Comparison of ENCODE assay signal across 14 cellular contexts in genomic region chr21:33561373-33561772, GRCh38. TPM values are rescaled to one million over a fixed set of nuclear protein-coding genes. Genes with fewer than 3 reads are reported as not detected.
DNase-seq lines count a peak whose midpoint lies in the region; ATAC-seq and TF ChIP-seq lines count a peak whose summit lies in the region.
"Had no signal": no experiment of that assay in that cellular context is flagged by ENCODE, and none has a peak within 500 bp of the region (broad histone marks: within the 10 kb centered on the region; RNA-seq: fewer than 3 reads in every experiment).

No MANE protein-coding gene starts in this region.

- CTCF ChIA-PET in CD8-positive, alpha-beta memory T cell (lab: Charles Lee) = no interaction called here

- 14 to 16% (median 15%) methylated on average over 2 of the region's 2 CpGs for WGBS in ovary, 3 donors

- peaks cover 18% of the 10 kb centered on the region for H3K4me1 ChIP-seq in CD4-positive, CD25-positive, alpha-beta regulatory T cell (ENCODE audit: control insufficient read depth, insufficient read depth, low read length, poor library complexity, severe bottlenecking)
- peaks cover 11% of the 10 kb centered on the region for H3K4me1 ChIP-seq in CD8-positive, alpha-beta memory T cell (ENCODE audit: insufficient read depth, low read length)
- peaks cover 3% of the 10 kb centered on the region for H3K4me1 ChIP-seq in effector memory CD4-positive, alpha-beta T cell (ENCODE audit: control insufficient read depth, insufficient read depth, low read length, poor library complexity, severe bottlenecking)
- peaks cover 1% of the 10 kb centered on the region for H3K4me1 ChIP-seq in ovary (ENCODE audit: insufficient read depth)
- peaks cover 9% of the 10 kb centered on the region for H3K4me1 ChIP-seq in foreskin keratinocyte

- no peak overlapping the region for H3K27ac ChIP-seq in CD4-positive, CD25-positive, alpha-beta regulatory T cell (ENCODE audit: insufficient read depth, low read length, poor library complexity, severe bottlenecking)
- H3K27ac ChIP-seq in CD8-positive, alpha-beta memory T cell (ENCODE audit: low read depth, low read length) = no peak overlapping the region
- H3K27ac ChIP-seq in effector memory CD4-positive, alpha-beta T cell (ENCODE audit: insufficient read depth, low read length, poor library complexity, severe bottlenecking) = no peak overlapping the region
- H3K27ac ChIP-seq in ovary (no peak overlapping the region), foreskin keratinocyte (no peak overlapping the region)

- peaks cover 78% of the 10 kb centered on the region for H3K36me3 ChIP-seq in CD4-positive, CD25-positive, alpha-beta regulatory T cell (ENCODE audit: control insufficient read depth, insufficient read depth, low read length)
- peaks cover 42% of the 10 kb centered on the region for H3K36me3 ChIP-seq in CD8-positive, alpha-beta memory T cell (ENCODE audit: insufficient read depth, low read length)
- H3K36me3 ChIP-seq in effector memory CD4-positive, alpha-beta T cell (ENCODE audit: control insufficient read depth, insufficient read depth, low read length) = peaks cover 55% of the 10 kb centered on the region
- no peaks in the 10 kb centered on the region for H3K36me3 ChIP-seq in ovary

- no peak overlapping the region for H3K4me3 Mint-ChIP-seq in CD4-positive, CD25-positive, alpha-beta regulatory T cell
- no peak overlapping the region for H3K4me3 Mint-ChIP-seq in CD8-positive, alpha-beta memory T cell
- H3K4me3 Mint-ChIP-seq in activated naive CD8-positive, alpha-beta T cell treated with anti-CD3 and anti-CD28 coated beads, Interleukin-2, amount 10 ng/mL, durations not matched to agents 7 days and 5 days = no peak overlapping the region
- no peak overlapping the region for H3K4me3 Mint-ChIP-seq in mesothelial cell of epicardium

- H3K9me3 Mint-ChIP-seq in CD4-positive, CD25-positive, alpha-beta regulatory T cell = no peaks in the 10 kb centered on the region
- no peaks in the 10 kb centered on the region for H3K9me3 Mint-ChIP-seq in CD8-positive, alpha-beta memory T cell
- no peaks in the 10 kb centered on the region for H3K9me3 Mint-ChIP-seq in activated naive CD8-positive, alpha-beta T cell treated with anti-CD3 and anti-CD28 coated beads, Interleukin-2, amount 10 ng/mL, durations not matched to agents 7 days and 5 days
- H3K9me3 Mint-ChIP-seq in mesothelial cell of epicardium = peaks cover 4% of the 10 kb centered on the region

- no peak for ATAC-seq in CD4-positive, CD25-positive, alpha-beta regulatory T cell (ENCODE audit: low read depth in 2 of 2)
- ATAC-seq in activated naive CD8-positive, alpha-beta T cell treated with anti-CD3 and anti-CD28 coated beads, Interleukin-2, amount 10 ng/mL, durations not matched to agents 7 days and 5 days (ENCODE audit: low read depth) = no peak
- no peak for ATAC-seq in foreskin keratinocyte
- ATAC-seq: left ventricle myocardium superior had no signal

- H3K4me1 Mint-ChIP-seq in CD4-positive, CD25-positive, alpha-beta regulatory T cell = peaks cover 38 to 72% (median 55%) of the 10 kb centered on the region in 4 donors
- peaks cover 56 to 84% (median 84%) of the 10 kb centered on the region in 3 donors for H3K4me1 Mint-ChIP-seq in CD8-positive, alpha-beta memory T cell
- peaks cover 10% of the 10 kb centered on the region for H3K4me1 Mint-ChIP-seq in activated naive CD8-positive, alpha-beta T cell treated with anti-CD3 and anti-CD28 coated beads, Interleukin-2, amount 10 ng/mL, durations not matched to agents 7 days and 5 days
- no peaks in the 10 kb centered on the region for H3K4me1 Mint-ChIP-seq in mesothelial cell of epicardium

- DNase-seq in CD4-positive, CD25-positive, alpha-beta regulatory T cell = no peak
- no peak for DNase-seq in CD8-positive, alpha-beta memory T cell
- DNase-seq in activated naive CD8-positive, alpha-beta T cell treated with anti-CD3 and anti-CD28 coated beads, Interleukin-2, amount 10 ng/mL, durations not matched to agents 7 days and 5 days = no peak
- DNase-seq in mesothelial cell of epicardium (ENCODE audit: low spot score in 2 of 2, unreplicated experiment in 2 of 2) (no peak), ovary (no peak), foreskin keratinocyte (no peak)
- no peak for DNase-seq in effector memory CD4-positive, alpha-beta T cell
- DNase-seq: activated naive CD4-positive, alpha-beta T cell treated with anti-CD3 and anti-CD28 coated beads, Interleukin-2, amount 50 U/mL, for 16 hours; Kasumi-1; left ventricle myocardium superior; NCI-H1092; NCI-H526 treated with DMSO at 0.1 percent for 48 hours; stimulated activated CD4-positive, alpha-beta T cell treated with anti-CD3 and anti-CD28 coated beads, Interleukin-2, amount 100 ng/mL, for 48 hours; T-helper 1 cell had no signal

- TF ChIP-seq CTCF in mesothelial cell of epicardium (IDR thresholded peaks at IDR 0.05; ENCODE audit: unreplicated experiment) (no peak), ovary (IDR thresholded peaks at IDR 0.05) (no peak), foreskin keratinocyte (conservative IDR thresholded peaks at IDR 0.05) (no peak)

- intact Hi-C loops in ovary (cut with DNase I) = no loop called here

- no peaks in the 10 kb centered on the region for H3K27me3 Mint-ChIP-seq in CD4-positive, CD25-positive, alpha-beta regulatory T cell
- no peaks in the 10 kb centered on the region for H3K27me3 Mint-ChIP-seq in CD8-positive, alpha-beta memory T cell
- no peaks in the 10 kb centered on the region for H3K27me3 Mint-ChIP-seq in activated naive CD8-positive, alpha-beta T cell treated with anti-CD3 and anti-CD28 coated beads, Interleukin-2, amount 10 ng/mL, durations not matched to agents 7 days and 5 days
- no peaks in the 10 kb centered on the region for H3K27me3 Mint-ChIP-seq in mesothelial cell of epicardium (ENCODE audit: low read depth)

- H3K9me3 ChIP-seq in CD4-positive, CD25-positive, alpha-beta regulatory T cell (ENCODE audit: control insufficient read depth in 2 of 2, low read length in 2 of 2) = no peaks in the 10 kb centered on the region
- no peaks in the 10 kb centered on the region for H3K9me3 ChIP-seq in CD8-positive, alpha-beta memory T cell (ENCODE audit: low read length)
- H3K9me3 ChIP-seq in effector memory CD4-positive, alpha-beta T cell (ENCODE audit: control insufficient read depth, low read length) = no peaks in the 10 kb centered on the region
- H3K9me3 ChIP-seq in ovary = no peaks in the 10 kb centered on the region

- peak overlapping the region in 2 of 3 donors; percentile 43 for H3K27ac Mint-ChIP-seq in CD4-positive, CD25-positive, alpha-beta regulatory T cell
- peak overlapping the region in 5 of 8 donors; percentile 8 to 86 (median 53) for H3K27ac Mint-ChIP-seq in CD8-positive, alpha-beta memory T cell
- peak overlapping the region; percentile 2 for H3K27ac Mint-ChIP-seq in activated naive CD8-positive, alpha-beta T cell treated with anti-CD3 and anti-CD28 coated beads, Interleukin-2, amount 10 ng/mL, durations not matched to agents 7 days and 5 days
- peak overlapping the region; percentile 7 for H3K27ac Mint-ChIP-seq in mesothelial cell of epicardium

- H3K36me3 Mint-ChIP-seq in CD4-positive, CD25-positive, alpha-beta regulatory T cell = peaks cover 60% of the 10 kb centered on the region
- H3K36me3 Mint-ChIP-seq in CD8-positive, alpha-beta memory T cell = peaks cover 27 to 81% (median 31%) of the 10 kb centered on the region in 3 donors
- H3K36me3 Mint-ChIP-seq in activated naive CD8-positive, alpha-beta T cell treated with anti-CD3 and anti-CD28 coated beads, Interleukin-2, amount 10 ng/mL, durations not matched to agents 7 days and 5 days = peaks cover 38% of the 10 kb centered on the region
- peaks cover 46% of the 10 kb centered on the region for H3K36me3 Mint-ChIP-seq in mesothelial cell of epicardium

- H3K4me3 ChIP-seq in CD4-positive, CD25-positive, alpha-beta regulatory T cell (ENCODE audit: low read depth, low read length) = no peak overlapping the region
- no peak overlapping the region for H3K4me3 ChIP-seq in CD8-positive, alpha-beta memory T cell (ENCODE audit: low read length)
- H3K4me3 ChIP-seq in effector memory CD4-positive, alpha-beta T cell (ENCODE audit: insufficient read depth, low read depth, low read length, poor library complexity, severe bottlenecking) = no peak overlapping the region
- no peak overlapping the region for H3K4me3 ChIP-seq in ovary

- no peak for TF ChIP-seq EP300 in ovary (IDR thresholded peaks at IDR 0.05)

- no peaks in the 10 kb centered on the region for H3K27me3 ChIP-seq in CD4-positive, CD25-positive, alpha-beta regulatory T cell (ENCODE audit: control insufficient read depth, insufficient read depth, low read length)
- no peaks in the 10 kb centered on the region for H3K27me3 ChIP-seq in CD8-positive, alpha-beta memory T cell (ENCODE audit: insufficient read depth, low read length, poor library complexity, severe bottlenecking)
- H3K27me3 ChIP-seq in effector memory CD4-positive, alpha-beta T cell (replicated peaks; ENCODE audit: control insufficient read depth, insufficient read depth, low read length, poor library complexity, severe bottlenecking) = no peaks in the 10 kb centered on the region
- H3K27me3 ChIP-seq in ovary = no peaks in the 10 kb centered on the region
- no peaks in the 10 kb centered on the region for H3K27me3 ChIP-seq in foreskin keratinocyte

- POLR2A ChIA-PET in CD8-positive, alpha-beta memory T cell (lab: Charles Lee) = no interaction called here
- POLR2A ChIA-PET in activated naive CD8-positive, alpha-beta T cell treated with anti-CD3 and anti-CD28 coated beads, Interleukin-2, amount 10 ng/mL, durations not matched to agents 7 days and 5 days (lab: Charles Lee) = no interaction called here

- TF ChIP-seq POLR2A in ovary (IDR thresholded peaks at IDR 0.05) = no peak

RNA-seq across cellular contexts. Expression of gene SON, which starts 18.5 kb away (rescaled TPM):
- total RNA-seq in CD4-positive, CD25-positive, alpha-beta regulatory T cell = 358 TPM
- polyA plus RNA-seq in CD4-positive, CD25-positive, alpha-beta regulatory T cell = 100 to 1,000 TPM; 429 to 518 (median 444) TPM
- 100 to 1,000 TPM; 316 to 339 TPM for total RNA-seq in CD8-positive, alpha-beta memory T cell
- 715 TPM for polyA plus RNA-seq in CD8-positive, alpha-beta memory T cell
- total RNA-seq in activated naive CD8-positive, alpha-beta T cell treated with anti-CD3 and anti-CD28 coated beads, Interleukin-2, amount 10 ng/mL, durations not matched to agents 7 days and 5 days = 100 to 1,000 TPM; 357 to 376 TPM
- 427 to 437 TPM (median 428 TPM) in 3 replicates for total RNA-seq in mesothelial cell of epicardium
- 100 to 1,000 TPM; 216 to 351 (median 271) TPM for total RNA-seq in ovary
- polyA plus RNA-seq in ovary = 100 to 1,000 TPM; 107 to 263 TPM
- total RNA-seq in foreskin keratinocyte = 145 and 158 TPM in 2 replicates
- polyA plus RNA-seq in foreskin keratinocyte = 96.8 and 98.1 TPM in 2 replicates

RNA-seq across cellular contexts. Expression of gene GART, which starts 19.5 kb away (rescaled TPM):
- 44.0 TPM for total RNA-seq in CD4-positive, CD25-positive, alpha-beta regulatory T cell
- 10 to 100 TPM; 45.5 to 63.9 (median 52.1) TPM for polyA plus RNA-seq in CD4-positive, CD25-positive, alpha-beta regulatory T cell
- 100 to 1,000 TPM; 194 to 196 TPM for total RNA-seq in CD8-positive, alpha-beta memory T cell
- 50.9 TPM for polyA plus RNA-seq in CD8-positive, alpha-beta memory T cell
- total RNA-seq in activated naive CD8-positive, alpha-beta T cell treated with anti-CD3 and anti-CD28 coated beads, Interleukin-2, amount 10 ng/mL, durations not matched to agents 7 days and 5 days = 100 to 1,000 TPM; 102 to 117 TPM
- total RNA-seq in mesothelial cell of epicardium = 85.1 to 88.4 TPM (median 85.3 TPM) in 3 replicates
- total RNA-seq in ovary = 10 to 100 TPM; 41.0 to 84.4 (median 51.9) TPM
- 10 to 100 TPM; 17.5 to 57.5 TPM for polyA plus RNA-seq in ovary
- 122 and 131 TPM in 2 replicates for total RNA-seq in foreskin keratinocyte
- 45.3 and 55.6 TPM in 2 replicates for polyA plus RNA-seq in foreskin keratinocyte

RNA-seq across cellular contexts. Expression of gene DONSON, which starts 27.1 kb away (rescaled TPM):
- 15.2 TPM for total RNA-seq in CD4-positive, CD25-positive, alpha-beta regulatory T cell
- polyA plus RNA-seq in CD4-positive, CD25-positive, alpha-beta regulatory T cell = 1 to 10 TPM; 4.2 to 5.1 (median 4.9) TPM
- total RNA-seq in CD8-positive, alpha-beta memory T cell = 10 to 100 TPM; 38.0 to 41.0 TPM
- polyA plus RNA-seq in CD8-positive, alpha-beta memory T cell = 3.3 TPM
- total RNA-seq in activated naive CD8-positive, alpha-beta T cell treated with anti-CD3 and anti-CD28 coated beads, Interleukin-2, amount 10 ng/mL, durations not matched to agents 7 days and 5 days = 10 to 100 TPM; 29.0 to 33.6 TPM
- total RNA-seq in mesothelial cell of epicardium (16.4 to 21.8 TPM (median 20.0 TPM) in 3 replicates), ovary (10 to 100 TPM in 4 of 7 donors, 1 to 10 TPM in 3; 5.1 to 14.1 (median 10.3) TPM), foreskin keratinocyte (30.0 and 31.2 TPM in 2 replicates)
- polyA plus RNA-seq in ovary (10 to 100 TPM in 1 of 2 donors, 1 to 10 TPM in 1; 9.1 to 12.1 TPM), foreskin keratinocyte (19.5 and 23.3 TPM in 2 replicates)

Comparison
In these comparisons a context has a peak if more than half of its experiments do, and no peak if none do; other contexts are left out.
1. H3K27ac Mint-ChIP-seq: peak in every context shown above with its lines; median percentile 53 in CD8-positive, alpha-beta memory T cell; 43 in CD4-positive, CD25-positive, alpha-beta regulatory T cell; 7 in mesothelial cell of epicardium; 2 in activated naive CD8-positive, alpha-beta T cell treated with anti-CD3 and anti-CD28 coated beads, Interleukin-2, amount 10 ng/mL, durations not matched to agents 7 days and 5 days.